Comparison of ENCODE assay signal across 1 cellular context in the genomic region with DNA sequence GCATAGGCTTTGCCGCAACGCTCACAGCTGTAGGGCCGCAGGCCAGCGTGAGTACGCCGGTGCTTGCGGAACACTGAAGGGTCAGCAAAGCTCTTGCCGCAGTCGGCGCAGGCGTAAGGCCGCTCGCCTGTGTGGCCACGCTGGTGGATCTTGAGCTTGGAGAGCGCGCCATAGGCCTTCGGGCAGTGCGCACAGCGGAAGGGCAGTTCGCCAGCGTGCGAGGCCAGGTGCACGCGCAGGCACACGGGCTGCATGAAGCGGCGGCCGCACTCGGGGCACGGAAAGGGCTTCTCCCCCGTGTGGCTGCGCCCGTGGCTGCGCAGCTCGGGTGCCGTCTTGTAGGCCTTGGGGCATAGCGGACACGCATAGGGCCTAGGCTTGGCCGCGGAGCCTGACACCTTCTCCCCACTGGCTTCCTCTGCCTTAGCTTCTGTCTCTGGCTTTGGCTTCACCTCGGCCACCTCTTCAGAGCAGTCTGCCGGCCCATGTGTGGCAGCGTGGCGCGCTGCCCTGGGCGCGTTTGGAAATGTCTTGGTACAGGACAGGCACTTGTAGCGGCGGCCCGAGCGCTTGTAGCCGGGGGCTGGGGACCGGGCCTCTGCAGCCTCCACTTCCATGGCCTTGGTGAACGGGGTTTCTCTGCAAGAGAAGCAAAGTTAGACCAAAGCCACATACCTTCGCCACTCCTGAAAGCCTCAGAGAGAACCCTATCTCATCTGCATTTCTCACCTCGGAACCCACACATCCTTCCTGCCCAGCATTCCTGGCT.
A peak's percentile ranks its signal among the peaks of the same experiment; 100 is the strongest.
TF ChIP-seq lines count a peak whose summit lies in the region.

No MANE protein-coding gene starts in this region.

TF ChIP-seq in K562, 482 proteins besides CTCF, POLR2A, EP300 and RAD21:
- no peak for TF ChIP-seq ZNF217 (CRISPR knock-in tag; IDR thresholded peaks at IDR 0.05)
- peak; percentile 14; the same call in 1 of the 2 replicates for TF ChIP-seq POLR2G (IDR thresholded peaks at IDR 0.05; ENCODE audit: low read depth, low read length)
- peak; percentile 84 for TF ChIP-seq ZBTB33 (CRISPR knock-in tag; IDR thresholded peaks at IDR 0.05)
TF ChIP-seq in K562: peak in this region for 2.
